In the genomic region with DNA sequence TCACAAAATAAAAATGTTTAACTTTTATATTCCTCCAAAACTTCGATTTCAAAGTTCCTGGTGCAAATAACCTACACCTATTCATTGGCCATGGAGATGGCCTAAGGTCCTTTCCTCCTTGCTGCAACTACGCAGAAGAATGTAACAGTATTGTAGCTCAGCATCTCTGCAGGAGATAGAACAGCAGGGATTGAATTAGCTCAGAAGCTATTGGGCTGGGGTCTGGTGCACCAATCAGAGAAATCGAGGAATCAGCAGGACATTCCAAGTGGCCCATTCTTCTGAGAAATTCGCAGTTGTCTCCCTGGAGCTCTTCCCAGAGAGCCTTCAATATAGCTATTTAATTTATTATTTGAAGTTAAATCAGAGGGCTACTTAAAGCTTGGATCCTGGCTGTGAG, we compare ENCODE assay signal across 7 cellular contexts.
"Had no signal": no experiment of that assay in that cellular context is flagged by ENCODE, and none has a peak within 500 bp of the region (broad histone marks: within the 10 kb centered on the region; RNA-seq: fewer than 3 reads in every experiment).

No MANE protein-coding gene starts in this region.

- H3K4me2 ChIP-seq: GM23338 had no signal

- H3K4me3 ChIP-seq: GM23338, K562 had no signal

- H2AFZ ChIP-seq: GM23338 had no signal

- ATAC-seq: GM23338, K562 had no signal

- H3K27ac Mint-ChIP-seq: GM23338, H9 had no signal

- DNase-seq: H9, HCEC 1CT, IMR-90, KG1 had no signal

- FAIRE-seq: HTR-8/SVneo, K562 had no signal

- H3K4me1 Mint-ChIP-seq: GM23338 had no signal

- H3K4me3 Mint-ChIP-seq: GM23338, H9 had no signal
